ENCODE assay signal across 9 cellular contexts in genomic region chr16:4768549-4769305, GRCh38. TPM values are rescaled to one million over a fixed set of nuclear protein-coding genes. Genes with fewer than 3 reads are reported as not detected.
A peak's percentile ranks its signal among the peaks of the same experiment; 100 is the strongest.
DNase-seq lines count a peak whose midpoint lies in the region; ATAC-seq and TF ChIP-seq lines count a peak whose summit lies in the region.
"Had no signal": no experiment of that assay in that cellular context is flagged by ENCODE, and none has a peak within 500 bp of the region (broad histone marks: within the 10 kb centered on the region; RNA-seq: fewer than 3 reads in every experiment).

No MANE protein-coding gene starts in this region.

- peak; percentile 65 for ATAC-seq in HG03442 (IDR thresholded peaks at IDR 0.05; ENCODE audit: unreplicated experiment)

- WGBS in liver, result 5% methylated on average over 48 of the region's 48 CpGs

- TF ChIP-seq POLR2A in GM19193 (IDR thresholded peaks at IDR 0.05; ENCODE audit: extremely low read depth, insufficient read depth, insufficient read length), result peak; percentile 80

- H3K9me3 ChIP-seq in BE2C (no peaks in the 10 kb centered on the region), liver (ENCODE audit: control insufficient read depth in 4 of 4, low read length in 3 of 4) (no peaks in the 10 kb centered on the region)

- DNase-seq in BE2C (peak; percentile 98), NCI-H526 treated with DMSO at 0.1 percent for 48 hours (lab: John Stamatoyannopoulos, UW) (peak; percentile 84), dorsolateral prefrontal cortex (peak; percentile 97 to 99 (median 98))
- DNase-seq in activated CD4-positive, alpha-beta T cell treated with anti-CD3 and anti-CD28 coated beads, Interleukin-2, amount 50 U/mL, for 48 hours, result peak; percentile 97 to 98
- peak; percentile 89 to 92 for DNase-seq in stimulated activated CD4-positive, alpha-beta T cell treated with anti-CD3 and anti-CD28 coated beads, Interleukin-2, amount 100 ng/mL, for 48 hours

- peak overlapping the region; percentile 26 to 85 for H3K9ac ChIP-seq in liver (ENCODE audit: low read depth in 1 of 2, low read length in 2 of 2)

- peak overlapping the region; percentile 70 for H3K4me3 ChIP-seq in BE2C (ENCODE audit: low read depth, low read length)
- H3K4me3 ChIP-seq in dorsolateral prefrontal cortex, result peak overlapping the region; percentile 43 to 100 (median 94)
- peak overlapping the region; percentile 61 to 88 (median 66) for H3K4me3 ChIP-seq in liver (ENCODE audit: low read depth in 1 of 3, low read length in 3 of 3)

- no peaks in the 10 kb centered on the region for H3K27me3 ChIP-seq in BE2C
- no peaks in the 10 kb centered on the region for H3K27me3 ChIP-seq in dorsolateral prefrontal cortex
- no peaks in the 10 kb centered on the region for H3K27me3 ChIP-seq in liver (ENCODE audit: control insufficient read depth in 4 of 4, insufficient read depth in 4 of 4, low read length in 3 of 4)

- H3K27ac ChIP-seq in dorsolateral prefrontal cortex (peak overlapping the region; percentile 76 to 98 (median 92)), liver (ENCODE audit: low read depth in 1 of 2, low read length in 2 of 2) (peak overlapping the region; percentile 85 to 91)

- TF ChIP-seq CTCF in BE2C (IDR thresholded peaks at IDR 0.05; ENCODE audit: low read depth, low read length) (no peak), dorsolateral prefrontal cortex (IDR thresholded peaks at IDR 0.05 in 54 of 56, conservative IDR thresholded peaks at IDR 0.05 in 2 of 56; ENCODE audit: low read depth in 1 of 56, partially characterized antibody in 56 of 56) (peak in 22 of 56 donors; percentile 4 to 47 (median 28)), liver (IDR thresholded peaks at IDR 0.05; ENCODE audit: low read depth, low read length, missing input control) (no peak)

- H3K36me3 ChIP-seq in BE2C, result peaks cover 2% of the 10 kb centered on the region
- peaks cover 0 to 7% (median 3%) of the 10 kb centered on the region in 4 donors for H3K36me3 ChIP-seq in liver (ENCODE audit: control insufficient read depth in 4 of 4, insufficient read depth in 3 of 4, low read depth in 1 of 4, low read length in 3 of 4)

- H3K4me1 ChIP-seq in BE2C (no peaks in the 10 kb centered on the region), liver (ENCODE audit: control insufficient read depth in 4 of 4, insufficient read depth in 4 of 4, low read length in 3 of 4) (peaks cover 3 to 30% (median 28%) of the 10 kb centered on the region in 4 donors)

- intact Hi-C loops in dorsolateral prefrontal cortex (cut with DNase I), result loop anchor here (1.0 to 10.0 kb wide), 7 partner anchors 32 to 344 kb away; partner anchors contain the start of genes ANKS3 (in 2 of the 2), DNAAF8 (in 2 of the 2), DNAJA3 (in 1 of the 2) and NUDT16L1 (in 1 of the 2)

- TF ChIP-seq RAD21 in liver (IDR thresholded peaks at IDR 0.05), result peak in 1 of 2 donors; percentile 14

TF ChIP-seq in liver, 16 proteins besides CTCF, POLR2A, EP300 and RAD21:
- TF ChIP-seq RXRA (IDR thresholded peaks at IDR 0.05), result peak; percentile 7 to 36
- peak; percentile 67 for TF ChIP-seq SP1 (IDR thresholded peaks at IDR 0.05)
- peak; percentile 85 to 96 for TF ChIP-seq GABPA (IDR thresholded peaks at IDR 0.05 in 1 of 2, conservative IDR thresholded peaks at IDR 0.05 in 1 of 2)
- TF ChIP-seq JUND (IDR thresholded peaks at IDR 0.05), result no peak
- peak; percentile 99 for TF ChIP-seq ZBTB33 (IDR thresholded peaks at IDR 0.05)
- TF ChIP-seq NR2F2 (IDR thresholded peaks at IDR 0.05), result no peak
- TF ChIP-seq MAX (IDR thresholded peaks at IDR 0.05), result peak; percentile 73
- TF ChIP-seq REST (IDR thresholded peaks at IDR 0.05), result peak; percentile 88
- no peak for TF ChIP-seq ATF3 (IDR thresholded peaks at IDR 0.05)
- no peak for TF ChIP-seq HNF4A (conservative IDR thresholded peaks at IDR 0.05)
- TF ChIP-seq FOXA1 (IDR thresholded peaks at IDR 0.05), result no peak
- peak; percentile 29 for TF ChIP-seq TAF1 (conservative IDR thresholded peaks at IDR 0.05)
- peak; percentile 77 for TF ChIP-seq YY1 (IDR thresholded peaks at IDR 0.05)
- TF ChIP-seq EGR1 (IDR thresholded peaks at IDR 0.05; ENCODE audit: low read depth in 2 of 2), result no peak
- TF ChIP-seq HNF4G (IDR thresholded peaks at IDR 0.05), result no peak
- TF ChIP-seq FOXA2 (IDR thresholded peaks at IDR 0.05), result no peak

RNA-seq across cellular contexts. Expression of gene ZNF500, which starts 1.8 kb away (rescaled TPM):
- 11.1 TPM for polyA plus RNA-seq in BE2C (2012; ENCODE audit: insufficient read depth, insufficient read length, low read depth)
- total RNA-seq in dorsolateral prefrontal cortex (10 to 100 TPM; 15.4 to 45.7 (median 25.2) TPM), liver (1 to 10 TPM; 5.9 to 7.4 TPM)
- 1 to 10 TPM; 3.0 to 4.0 TPM for polyA plus RNA-seq in liver

RNA-seq across cellular contexts. Expression of gene SEPTIN12, which starts 19.4 kb away (rescaled TPM):
- not detected for polyA plus RNA-seq in BE2C (2012; ENCODE audit: insufficient read depth, insufficient read length, low read depth)
- total RNA-seq in dorsolateral prefrontal cortex (1 to 10 TPM in 60 of 120 experiments, under 1 TPM in 16, not detected in 44; 0.33 to 5.6 (median 1.7) TPM), liver (not detected)
- polyA plus RNA-seq in liver, result not detected
- polyA plus RNA-seq: adipose tissue had no signal

RNA-seq across cellular contexts. Expression of gene SMIM22, which starts 26.4 kb away (rescaled TPM):
- 5.6 TPM for polyA plus RNA-seq in BE2C (2012; ENCODE audit: insufficient read depth, insufficient read length, low read depth)
- total RNA-seq in dorsolateral prefrontal cortex (1 to 10 TPM in 1 of 120 experiments, under 1 TPM in 1, not detected in 118; 0.78 to 1.0 TPM), liver (1 to 10 TPM in 1 of 2 donors, not detected in 1; 1.2 TPM)
- under 1 TPM; 0.49 to 0.72 TPM for polyA plus RNA-seq in liver

RNA-seq across cellular contexts. Expression of gene ROGDI, which starts 33.7 kb away (rescaled TPM):
- polyA plus RNA-seq in BE2C (2012; ENCODE audit: insufficient read depth, insufficient read length, low read depth), result 246 TPM
- total RNA-seq in dorsolateral prefrontal cortex (100 to 1,000 TPM in 114 of 120 experiments, 10 to 100 TPM in 6; 92.8 to 242 (median 139) TPM), liver (10 to 100 TPM; 14.0 to 28.1 TPM)
- polyA plus RNA-seq in liver, result 10 to 100 TPM; 16.1 to 18.6 TPM

RNA-seq across cellular contexts. Expression of gene DNAAF8, which starts 34.4 kb away (rescaled TPM):
- polyA plus RNA-seq in BE2C (2012; ENCODE audit: insufficient read depth, insufficient read length, low read depth), result 0.57 TPM
- total RNA-seq in dorsolateral prefrontal cortex (1 to 10 TPM in 92 of 120 experiments, under 1 TPM in 28; 0.23 to 4.7 (median 1.5) TPM), liver (under 1 TPM; 0.42 to 0.70 TPM)
- under 1 TPM; 0.33 to 0.75 TPM for polyA plus RNA-seq in liver

Comparison
In these comparisons a context has a peak if more than half of its experiments do, and no peak if none do; other contexts are left out.
1. Peak in every context shown above with its lines: DNase-seq, ATAC-seq, H3K4me3 ChIP-seq and H3K27ac ChIP-seq.